1 cellular context compared by ENCODE assay signal in the genomic region with DNA sequence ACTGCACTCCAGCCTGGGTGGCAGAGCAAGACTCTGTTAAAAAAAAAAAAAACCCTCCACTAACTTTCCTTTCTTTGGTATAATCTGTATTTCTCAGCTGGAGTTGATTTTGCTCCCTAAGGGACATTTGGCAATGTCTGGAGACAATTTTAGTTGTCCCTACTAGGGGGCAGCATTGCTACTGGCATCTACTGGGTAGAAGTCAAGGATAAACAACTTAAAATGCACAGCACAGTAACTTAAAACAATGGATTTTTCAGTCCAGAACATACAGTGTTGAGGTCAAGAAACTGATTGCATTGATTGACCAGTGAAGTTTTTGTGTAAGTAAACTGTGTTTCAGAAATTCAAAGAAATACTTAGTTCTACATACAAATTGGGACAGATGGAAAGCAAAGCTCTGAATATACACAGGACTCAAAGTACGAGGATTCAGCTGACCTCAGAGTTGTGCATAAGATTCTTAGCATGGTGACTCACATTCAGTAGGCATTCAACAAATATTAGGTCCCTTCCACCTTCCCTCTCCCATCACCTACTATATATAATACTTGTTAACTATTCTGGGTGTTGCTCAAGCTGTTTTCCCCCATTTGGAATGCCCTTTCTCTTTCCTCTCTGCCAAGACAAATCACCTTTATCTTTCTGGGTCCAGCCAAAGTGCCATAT.
TF ChIP-seq lines count a peak whose summit lies in the region.

No MANE protein-coding gene starts in this region.

TF ChIP-seq in GM12878, 131 proteins besides CTCF, POLR2A, EP300 and RAD21 (continued from another document):
- TF ChIP-seq, protein P1, sequence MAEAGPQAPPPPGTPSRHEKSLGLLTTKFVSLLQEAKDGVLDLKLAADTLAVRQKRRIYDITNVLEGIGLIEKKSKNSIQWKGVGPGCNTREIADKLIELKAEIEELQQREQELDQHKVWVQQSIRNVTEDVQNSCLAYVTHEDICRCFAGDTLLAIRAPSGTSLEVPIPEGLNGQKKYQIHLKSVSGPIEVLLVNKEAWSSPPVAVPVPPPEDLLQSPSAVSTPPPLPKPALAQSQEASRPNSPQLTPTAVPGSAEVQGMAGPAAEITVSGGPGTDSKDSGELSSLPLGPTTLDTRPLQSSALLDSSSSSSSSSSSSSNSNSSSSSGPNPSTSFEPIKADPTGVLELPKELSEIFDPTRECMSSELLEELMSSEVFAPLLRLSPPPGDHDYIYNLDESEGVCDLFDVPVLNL (IDR thresholded peaks at IDR 0.05; ENCODE audit: low read depth, low read length), result no peak
